ENCODE assay signal across 1 cellular context in genomic region chr11:2913029-2913431, GRCh38.
TF ChIP-seq lines count a peak whose summit lies in the region.

No MANE protein-coding gene starts in this region.

TF ChIP-seq in H1, 55 proteins besides CTCF, POLR2A, EP300 and RAD21:
- TF ChIP-seq BRCA1 (IDR thresholded peaks at IDR 0.05; ENCODE audit: low read depth, low read length), result no peak
- TF ChIP-seq PHF8 (conservative IDR thresholded peaks at IDR 0.05; ENCODE audit: low read depth, low read length), result no peak
- TF ChIP-seq JUND (IDR thresholded peaks at IDR 0.05; ENCODE audit: low read length), result 0 out of 2 replicates have a peak, but pooled peaks have one; percentile 10
- no peak for TF ChIP-seq MAFK (IDR thresholded peaks at IDR 0.05; ENCODE audit: low read depth, low read length)
- TF ChIP-seq CHD7 (IDR thresholded peaks at IDR 0.05; ENCODE audit: insufficient replicate concordance, low read length), result no peak
- TF ChIP-seq ATF3 (IDR thresholded peaks at IDR 0.05; ENCODE audit: insufficient read depth, low read depth, low read length), result no peak
